ENCODE assay signal across 1 cellular context in genomic region chr7:157020514-157021070, GRCh38.
TF ChIP-seq lines count a peak whose summit lies in the region.

No MANE protein-coding gene starts in this region.

TF ChIP-seq in GM23338, 12 proteins besides CTCF, POLR2A, EP300 and RAD21 (continued from another document):
- TF ChIP-seq ZNF462 (CRISPR knock-in tag; IDR thresholded peaks at IDR 0.05) (no peak), EZH2phosphoT487 (IDR thresholded peaks at IDR 0.05; ENCODE audit: unreplicated experiment) (peak; percentile 41), ETS1 (IDR thresholded peaks at IDR 0.05) (no peak), ZNF331 (CRISPR knock-in tag; IDR thresholded peaks at IDR 0.05; ENCODE audit: low read depth) (no peak), NANOG (IDR thresholded peaks at IDR 0.05; ENCODE audit: borderline replicate concordance) (no peak)
